In genomic region chr10:26725837-26726727, GRCh38 we compare ENCODE assay signal across 8 cellular contexts. TPM values are rescaled to one million over a fixed set of nuclear protein-coding genes. Genes with fewer than 3 reads are reported as not detected.
DNase-seq lines count a peak whose midpoint lies in the region; ATAC-seq and TF ChIP-seq lines count a peak whose summit lies in the region.

No MANE protein-coding gene starts in this region.

- H3K36me3 ChIP-seq in RWPE2 (ENCODE audit: low read depth) (peaks cover 84% of the 10 kb centered on the region), right atrium auricular region (peaks cover 18% of the 10 kb centered on the region)

- ATAC-seq in RWPE2 (ENCODE audit: low read depth): peak; percentile 64

- H3K4me1 ChIP-seq in RWPE2 (ENCODE audit: insufficient read depth, poor library complexity, severe bottlenecking) (no peaks in the 10 kb centered on the region), right atrium auricular region (no peaks in the 10 kb centered on the region)

- no peaks in the 10 kb centered on the region for H3K27me3 ChIP-seq in HL-60 (ENCODE audit: insufficient read depth, poor library complexity, severe bottlenecking)
- H3K27me3 ChIP-seq in RWPE2 (ENCODE audit: insufficient read depth, poor library complexity, severe bottlenecking): no peaks in the 10 kb centered on the region
- H3K27me3 ChIP-seq in right atrium auricular region: no peaks in the 10 kb centered on the region

- H3K9me3 ChIP-seq in RWPE2 (ENCODE audit: severe bottlenecking) (no peaks in the 10 kb centered on the region), right atrium auricular region (no peaks in the 10 kb centered on the region)

- peak; percentile 35 for TF ChIP-seq CTCF in HL-60 (IDR thresholded peaks at IDR 0.05; ENCODE audit: insufficient read depth, low read length)
- TF ChIP-seq CTCF in RWPE2 (IDR thresholded peaks at IDR 0.05; ENCODE audit: poor library complexity, severe bottlenecking): peak; percentile 89
- TF ChIP-seq CTCF in right atrium auricular region (IDR thresholded peaks at IDR 0.05): peak; percentile 64 to 88
- peak; percentile 79 for TF ChIP-seq CTCF in retinal pigment epithelial cell (conservative IDR thresholded peaks at IDR 0.05; ENCODE audit: low read depth, low read length)

- DNase-seq in NCI-H2196 (lab: John Stamatoyannopoulos, UW; ENCODE audit: unreplicated experiment) (peak; percentile 1), NCI-H2196 treated with DMSO at 0.1 percent for 48 hours (lab: John Stamatoyannopoulos, UW; ENCODE audit: unreplicated experiment) (no peak), HL-60 (ENCODE audit: low read depth in 1 of 2, low spot score in 1 of 2) (peak in 1 of 2 experiments; percentile 31), RWPE2 (ENCODE audit: low spot score) (no peak), amygdala (lab: John Stamatoyannopoulos, UW) (peak in 39 of 56 donors; percentile 5 to 79 (median 31)), right atrium auricular region (ENCODE audit: low spot score) (no peak), retinal pigment epithelial cell (ENCODE audit: low read depth) (no peak), NCI-H1930 (lab: John Stamatoyannopoulos, UW) (no peak)

- H3K27ac ChIP-seq in HL-60 (replicated peaks): no peak overlapping the region
- no peak overlapping the region for H3K27ac ChIP-seq in RWPE2 (ENCODE audit: poor library complexity, severe bottlenecking)
- H3K27ac ChIP-seq in right atrium auricular region: no peak overlapping the region

- H3K4me3 ChIP-seq in HL-60 (replicated peaks; ENCODE audit: insufficient read depth, low read length) (no peak overlapping the region), RWPE2 (ENCODE audit: severe bottlenecking) (no peak overlapping the region), right atrium auricular region (no peak overlapping the region), retinal pigment epithelial cell (ENCODE audit: low read length) (no peak overlapping the region)

RNA-seq across cellular contexts. Expression of gene PDSS1, which starts 28.6 kb away (rescaled TPM):
- 1 to 10 TPM; 2.8 to 4.7 TPM for total RNA-seq in right atrium auricular region

Comparison
In these comparisons a context has a peak if more than half of its experiments do, and no peak if none do; other contexts are left out.
1. DNase-seq: peak in NCI-H2196 (single experiment) and amygdala (39 of 56); none in NCI-H2196 treated with DMSO at 0.1 percent for 48 hours (single experiment), RWPE2 (single experiment), right atrium auricular region (single experiment), retinal pigment epithelial cell (single experiment) and NCI-H1930 (0 of 2).
2. CTCF ChIP-seq: peak in every context shown above with its lines; median percentile 89 in RWPE2; 79 in retinal pigment epithelial cell; 76 in right atrium auricular region; 35 in HL-60.